8 cellular contexts compared by ENCODE assay signal in genomic region chr11:15208570-15209222, GRCh38.
A peak's percentile ranks its signal among the peaks of the same experiment; 100 is the strongest.
DNase-seq lines count a peak whose midpoint lies in the region; ATAC-seq, FAIRE-seq and TF ChIP-seq lines count a peak whose summit lies in the region.

No MANE protein-coding gene starts in this region.

- H3K27me3 Mint-ChIP-seq in type B pancreatic cell: peaks cover 11% of the 10 kb centered on the region

- H3K36me3 ChIP-seq in SJSA1 (no peaks in the 10 kb centered on the region), ovary (no peaks in the 10 kb centered on the region)

- peak; percentile 95 for TF ChIP-seq RAD21 in Ishikawa (IDR thresholded peaks at IDR 0.05; ENCODE audit: low read depth)

- no peaks in the 10 kb centered on the region for H3K4me1 ChIP-seq in SJSA1 (replicated peaks)
- H3K4me1 ChIP-seq in ovary (ENCODE audit: insufficient read depth): no peaks in the 10 kb centered on the region

- FAIRE-seq in frontal cortex (lab: Jason Lieb, UNC): no peak

- H3K27me3 ChIP-seq in SJSA1 (replicated peaks) (no peaks in the 10 kb centered on the region), ovary (no peaks in the 10 kb centered on the region)

- no peak overlapping the region for H3K4me3 Mint-ChIP-seq in type B pancreatic cell

- H3K9me3 ChIP-seq in SJSA1 (replicated peaks) (no peaks in the 10 kb centered on the region), ovary (no peaks in the 10 kb centered on the region)

- peak; percentile 97 for ATAC-seq in GM21723 (IDR thresholded peaks at IDR 0.05; ENCODE audit: unreplicated experiment)

- peak; percentile 90 for DNase-seq in GM03348 (ENCODE audit: low spot score)
- peak; percentile 52 to 80 for DNase-seq in SJSA1 (ENCODE audit: low read depth in 1 of 2, low spot score in 2 of 2)
- DNase-seq in activated gamma-delta T cell (lab: John Stamatoyannopoulos, UW): peak; percentile 12
- DNase-seq in frontal cortex (ENCODE audit: low spot score in 2 of 2): peak; percentile 43 to 80
- DNase-seq in ovary: peak in 4 of 5 donors; percentile 20 to 51 (median 36)
- peak; percentile 84 for DNase-seq in type B pancreatic cell (ENCODE audit: extremely low spot score, unreplicated experiment)

- H3K27ac ChIP-seq in SJSA1: no peak overlapping the region
- no peak overlapping the region for H3K27ac ChIP-seq in ovary

- H3K9me3 Mint-ChIP-seq in type B pancreatic cell: no peaks in the 10 kb centered on the region

- peak in 1 of 3 donors; percentile 23 for TF ChIP-seq CTCF in ovary (IDR thresholded peaks at IDR 0.05)
- TF ChIP-seq CTCF in type B pancreatic cell (conservative IDR thresholded peaks at IDR 0.05): peak; percentile 95

- H3K27ac Mint-ChIP-seq in type B pancreatic cell: no peak overlapping the region

- TF ChIP-seq EP300 in Ishikawa (IDR thresholded peaks at IDR 0.05; ENCODE audit: borderline replicate concordance) (no peak), ovary (IDR thresholded peaks at IDR 0.05) (no peak)

- no peak overlapping the region for H3K4me3 ChIP-seq in SJSA1
- no peak overlapping the region for H3K4me3 ChIP-seq in ovary

- intact Hi-C loops in ovary (cut with DNase I): loop anchor here in 1 of 4 donors (5.0 kb wide), 1 partner anchor 106 kb away; no protein-coding TSS in a partner anchor

- TF ChIP-seq POLR2A in ovary (IDR thresholded peaks at IDR 0.05): no peak

- WGBS in ovary, 3 donors: 15 to 17% (median 17%) methylated on average over 9 of the region's 9 CpGs

- H3K36me3 Mint-ChIP-seq in type B pancreatic cell: no peaks in the 10 kb centered on the region

- H3K4me1 Mint-ChIP-seq in type B pancreatic cell (ENCODE audit: unreplicated experiment): no peaks in the 10 kb centered on the region

TF ChIP-seq in Ishikawa, 13 proteins besides CTCF, POLR2A, EP300 and RAD21:
- no peak for TF ChIP-seq MAX (IDR thresholded peaks at IDR 0.05)
- no peak for TF ChIP-seq TAF1 (IDR thresholded peaks at IDR 0.05; ENCODE audit: low read depth)
- no peak for TF ChIP-seq EGR1 (IDR thresholded peaks at IDR 0.05)
- 0 out of 2 replicates have a peak, but pooled peaks have one; percentile 5 for TF ChIP-seq TCF12 (IDR thresholded peaks at IDR 0.05; ENCODE audit: low read depth)
- no peak for TF ChIP-seq REST (IDR thresholded peaks at IDR 0.05; ENCODE audit: low read depth)
- no peak for TF ChIP-seq CEBPB (IDR thresholded peaks at IDR 0.05)

Comparison
In these comparisons a context has a peak if more than half of its experiments do, and no peak if none do; other contexts are left out.
1. DNase-seq: peak in every context shown above with its lines; median percentile 90 in GM03348; 84 in type B pancreatic cell; 66 in SJSA1; 62 in frontal cortex; 36 in ovary; 12 in activated gamma-delta T cell.